9 cellular contexts compared by ENCODE assay signal in genomic region chr13:20720499-20720898, GRCh38. TPM values are rescaled to one million over a fixed set of nuclear protein-coding genes. Genes with fewer than 3 reads are reported as not detected.
"Had no signal": no experiment of that assay in that cellular context is flagged by ENCODE, and none has a peak within 500 bp of the region (broad histone marks: within the 10 kb centered on the region; RNA-seq: fewer than 3 reads in every experiment).

No MANE protein-coding gene starts in this region.

- H3K27ac ChIP-seq: GM23248 had no signal

- H3K36me3 ChIP-seq: HAP-1 had no signal

- H3K9me3 Mint-ChIP-seq: GM23338, H9, HFFc6 had no signal

- ATAC-seq: HCT116 had no signal

- H3K27ac Mint-ChIP-seq: GM23338, HFFc6 had no signal

- H3K4me3 Mint-ChIP-seq: HFFc6 had no signal

- H3K4me3 ChIP-seq: GM23248, HAP-1 had no signal

- H3K9ac ChIP-seq: GM23248 had no signal

- H3K9me3 ChIP-seq: HAP-1 had no signal

- DNase-seq: GM23248, GOT3, H9, HCEC 1CT, HFFc6 had no signal

RNA-seq across cellular contexts. Expression of gene IL17D, which starts 17.0 kb away (rescaled TPM):
- total RNA-seq: H7 had no signal
